In genomic region chr7:20301311-20301939, GRCh38 we compare ENCODE assay signal across 11 cellular contexts. TPM values are rescaled to one million over a fixed set of nuclear protein-coding genes. Genes with fewer than 3 reads are reported as not detected.
DNase-seq lines count a peak whose midpoint lies in the region; ATAC-seq and TF ChIP-seq lines count a peak whose summit lies in the region.
"Had no signal": no experiment of that assay in that cellular context is flagged by ENCODE, and none has a peak within 500 bp of the region (broad histone marks: within the 10 kb centered on the region; RNA-seq: fewer than 3 reads in every experiment).

No MANE protein-coding gene starts in this region.

- no peaks in the 10 kb centered on the region for H3F3A ChIP-seq in Loucy (ENCODE audit: low read depth)

- peak overlapping the region; percentile 15 to 93 (median 55) for H3K27ac Mint-ChIP-seq in CD14-positive monocyte
- peak overlapping the region; percentile 86 for H3K27ac Mint-ChIP-seq in chondrocyte (ENCODE audit: unreplicated experiment)
- no peak overlapping the region for H3K27ac Mint-ChIP-seq in H9
- H3K27ac Mint-ChIP-seq: T-helper 2 cell treated with Interferon-gamma antibody and Interleukin-4, amounts not matched to agents 5 μg/mL and 100 μg/mL, for 36 hours had no signal

- H2BK12ac ChIP-seq in H9 (ENCODE audit: insufficient read length, low read depth, low read length): no peak overlapping the region

- no peak overlapping the region for H3T11ph ChIP-seq in H9 (ENCODE audit: low read length)

- no peaks in the 10 kb centered on the region for H3K9me3 ChIP-seq in Loucy (ENCODE audit: insufficient read depth, low read depth, low read length)
- no peaks in the 10 kb centered on the region for H3K9me3 ChIP-seq in H9 (ENCODE audit: control insufficient read depth, low read depth, low read length)

- no peak overlapping the region for H2BK20ac ChIP-seq in H9 (ENCODE audit: low read depth, low read length, poor library complexity, severe bottlenecking)

- DNase-seq in CD14-positive monocyte (ENCODE audit: low spot score) (no peak), chondrocyte (ENCODE audit: low spot score) (no peak), SKM-1 (lab: John Stamatoyannopoulos, UW; ENCODE audit: unreplicated experiment) (no peak), DMS 273 (lab: John Stamatoyannopoulos, UW; ENCODE audit: unreplicated experiment) (no peak), NCI-H510A (lab: John Stamatoyannopoulos, UW) (no peak), H9 (no peak)
- DNase-seq: activated naive CD4-positive, alpha-beta T cell; NCI-H2171 treated with DMSO at 0.1 percent for 48 hours had no signal

- H2BK120ac ChIP-seq in H9 (ENCODE audit: low read depth, low read length, poor library complexity, severe bottlenecking): no peak overlapping the region

- no peak overlapping the region for H4K5ac ChIP-seq in H9 (ENCODE audit: insufficient read length, low read depth, low read length)

- no peak overlapping the region for H3K4ac ChIP-seq in H9 (ENCODE audit: low read depth, low read length)

- intact Hi-C loops in CD14-positive monocyte (cut with micrococcal nuclease): loop anchor here in 1 of 2 donors (5.0 to 10.0 kb wide), 2 partner anchors 64 to 97 kb away; no protein-coding TSS in a partner anchor

- H3K4me2 ChIP-seq in Loucy (ENCODE audit: low read depth, low read length, poor library complexity, severe bottlenecking): peak overlapping the region; percentile 0
- no peak overlapping the region for H3K4me2 ChIP-seq in H9 (ENCODE audit: insufficient read depth, insufficient read length, low read length)

- no peak overlapping the region for H3K14ac ChIP-seq in H9 (ENCODE audit: insufficient read depth, low read length)

- H3K79me1 ChIP-seq in H9 (ENCODE audit: insufficient read depth, low read depth, low read length, poor library complexity, severe bottlenecking): no peaks in the 10 kb centered on the region

- no peak overlapping the region for H3K56ac ChIP-seq in H9 (ENCODE audit: insufficient read length, low read depth, low read length)

- H2AFZ ChIP-seq in Loucy (ENCODE audit: low read length) (no peak overlapping the region), H9 (ENCODE audit: low read length) (no peak overlapping the region)

- no peak overlapping the region for H3K23ac ChIP-seq in H9 (ENCODE audit: insufficient read length, low read depth, low read length)

- no peak overlapping the region for H3K18ac ChIP-seq in H9 (ENCODE audit: insufficient read length, low read depth, low read length)

- ATAC-seq in GM21390 (IDR thresholded peaks at IDR 0.05; ENCODE audit: unreplicated experiment): peak; percentile 35

- WGBS in H9 (ENCODE audit: extremely low coverage, insufficient read length, low lambda C conversion rate): no CpG with 5 or more reads among the region's 4 CpGs

- H4K20me1 ChIP-seq in Loucy (ENCODE audit: insufficient read depth, low read length, poor library complexity, severe bottlenecking) (no peaks in the 10 kb centered on the region), H9 (ENCODE audit: control insufficient read depth, insufficient read depth, insufficient read length) (no peaks in the 10 kb centered on the region)

- no peak overlapping the region for H2BK15ac ChIP-seq in H9 (ENCODE audit: low read depth, low read length)

- no peak overlapping the region for H4K91ac ChIP-seq in H9 (ENCODE audit: insufficient read length, low read depth, low read length)

- no peak overlapping the region for H3K9ac ChIP-seq in Loucy (ENCODE audit: low read depth, low read length, poor library complexity, severe bottlenecking)
- no peak overlapping the region for H3K9ac ChIP-seq in H9 (ENCODE audit: extremely low read depth, insufficient read length, low read length)

- H3K79me2 ChIP-seq in Loucy (ENCODE audit: insufficient read depth, low read length): no peaks in the 10 kb centered on the region
- no peaks in the 10 kb centered on the region for H3K79me2 ChIP-seq in H9 (ENCODE audit: insufficient read depth, low read length)

- peaks cover 20% of the 10 kb centered on the region for H3K4me1 ChIP-seq in Loucy (ENCODE audit: insufficient read depth, low read length, poor library complexity, severe bottlenecking)
- no peaks in the 10 kb centered on the region; the same call in 1 of the 2 replicates for H3K4me1 ChIP-seq in H9 (ENCODE audit: insufficient read depth, low read length)

- H3K27me3 ChIP-seq in Loucy (ENCODE audit: insufficient read depth, low read length, poor library complexity, severe bottlenecking): no peaks in the 10 kb centered on the region
- no peaks in the 10 kb centered on the region for H3K27me3 ChIP-seq in H9 (ENCODE audit: insufficient read depth, low read length)

- H3K23me2 ChIP-seq in H9 (ENCODE audit: insufficient read length, low read depth, low read length, poor library complexity, severe bottlenecking): no peaks in the 10 kb centered on the region

- no peak for TF ChIP-seq CTCF in CD14-positive monocyte (IDR thresholded peaks at IDR 0.05)
- TF ChIP-seq CTCF in Loucy (conservative IDR thresholded peaks at IDR 0.05; ENCODE audit: low read length): no peak
- no peak for TF ChIP-seq CTCF in chondrocyte (IDR thresholded peaks at IDR 0.05)
- no peak for TF ChIP-seq CTCF in H9 (conservative IDR thresholded peaks at IDR 0.05)

- H3K9me3 Mint-ChIP-seq in CD14-positive monocyte: no peaks in the 10 kb centered on the region
- H3K9me3 Mint-ChIP-seq in chondrocyte (ENCODE audit: low read depth): no peaks in the 10 kb centered on the region
- no peaks in the 10 kb centered on the region for H3K9me3 Mint-ChIP-seq in H9
- H3K9me3 Mint-ChIP-seq: T-helper 2 cell treated with Interferon-gamma antibody and Interleukin-4, amounts not matched to agents 5 μg/mL and 100 μg/mL, for 36 hours had no signal

- H3K27ac ChIP-seq in H9 (ENCODE audit: insufficient read length, low read depth, low read length): no peak overlapping the region

- H3K4me3 ChIP-seq in Loucy (ENCODE audit: low read length, poor library complexity, severe bottlenecking): no peak overlapping the region

- H3K36me3 Mint-ChIP-seq in CD14-positive monocyte: no peaks in the 10 kb centered on the region
- H3K36me3 Mint-ChIP-seq in chondrocyte (ENCODE audit: low read depth): no peaks in the 10 kb centered on the region
- no peaks in the 10 kb centered on the region for H3K36me3 Mint-ChIP-seq in H9 (ENCODE audit: insufficient read depth in 1 of 3, low read depth in 3 of 3)

- H2BK5ac ChIP-seq in H9 (ENCODE audit: insufficient read length, low read length): no peak overlapping the region

- H2AK5ac ChIP-seq in H9 (ENCODE audit: insufficient read length, low read length): no peak overlapping the region

- H3K9me2 ChIP-seq in Loucy (replicated peaks; ENCODE audit: low read depth, low read length): no peaks in the 10 kb centered on the region

- H3K36me3 ChIP-seq in Loucy (ENCODE audit: insufficient read depth, low read length): no peaks in the 10 kb centered on the region

- no peak overlapping the region for H4K8ac ChIP-seq in H9 (replicated peaks; ENCODE audit: insufficient read length, low read depth, low read length)

- H3K4me1 Mint-ChIP-seq in CD14-positive monocyte (peaks cover 23% of the 10 kb centered on the region), chondrocyte (ENCODE audit: low read depth) (peaks cover 37% of the 10 kb centered on the region), H9 (peaks cover 0 to 7% of the 10 kb centered on the region in 2 experiments; a peak in 2 of 4 replicates)

- H3K27me3 Mint-ChIP-seq in CD14-positive monocyte (ENCODE audit: low read depth in 3 of 3) (no peaks in the 10 kb centered on the region), chondrocyte (ENCODE audit: low read depth) (no peaks in the 10 kb centered on the region), H9 (ENCODE audit: low read depth) (no peaks in the 10 kb centered on the region; the same call in 1 of the 2 replicates)

- H3K4me3 Mint-ChIP-seq in CD14-positive monocyte (no peak overlapping the region), chondrocyte (ENCODE audit: unreplicated experiment) (no peak overlapping the region), H9 (no peak overlapping the region)
- H3K4me3 Mint-ChIP-seq: T-helper 2 cell treated with Interferon-gamma antibody and Interleukin-4, amounts not matched to agents 5 μg/mL and 100 μg/mL, for 36 hours had no signal

RNA-seq across cellular contexts. Expression of gene ITGB8, which starts 29.3 kb away (rescaled TPM):
- under 1 TPM; 0.19 to 0.28 TPM for polyA plus RNA-seq in CD14-positive monocyte
- 0.40 to 1.3 TPM (median 0.56 TPM) in 3 replicates for total RNA-seq in chondrocyte
- 7.1 and 7.6 TPM in 2 replicates for total RNA-seq in H9 (2021)

Comparison
In these comparisons a context has a peak if more than half of its experiments do, and no peak if none do; other contexts are left out.
1. H3K27ac Mint-ChIP-seq: peak in CD14-positive monocyte (7 of 7) and chondrocyte (single experiment); none in H9 (0 of 3).